15 cellular contexts compared by ENCODE assay signal in genomic region chr4:39004818-39005217, GRCh38. TPM values are rescaled to one million over a fixed set of nuclear protein-coding genes. Genes with fewer than 3 reads are reported as not detected.
DNase-seq lines count a peak whose midpoint lies in the region; ATAC-seq and TF ChIP-seq lines count a peak whose summit lies in the region.
"Had no signal": no experiment of that assay in that cellular context is flagged by ENCODE, and none has a peak within 500 bp of the region (broad histone marks: within the 10 kb centered on the region; RNA-seq: fewer than 3 reads in every experiment).

No MANE protein-coding gene starts in this region.

- CTCF ChIA-PET in CD4-positive, alpha-beta memory T cell (lab: Charles Lee; ENCODE audit: partially characterized antibody), result interaction anchor here (0.5 kb wide), 1 partner anchor 10 kb away, joined by 3 read pairs; no protein-coding TSS in a partner anchor
- CTCF ChIA-PET in T-cell (lab: Charles Lee), result interaction anchor here in 1 of 2 donors (0.7 kb wide), 1 partner anchor 25 kb away, joined by 3 read pairs; no protein-coding TSS in a partner anchor

- peaks cover 14 to 18% of the 10 kb centered on the region in 2 donors for H3K36me3 Mint-ChIP-seq in CD4-positive, alpha-beta memory T cell
- no peaks in the 10 kb centered on the region for H3K36me3 Mint-ChIP-seq in T-helper 17 cell (ENCODE audit: low read depth)
- no peaks in the 10 kb centered on the region for H3K36me3 Mint-ChIP-seq in chondrocyte (ENCODE audit: low read depth)
- H3K36me3 Mint-ChIP-seq in memory B cell, result peaks cover 21% of the 10 kb centered on the region
- H3K36me3 Mint-ChIP-seq in mesothelial cell of epicardium, result no peaks in the 10 kb centered on the region
- peaks cover 14% of the 10 kb centered on the region for H3K36me3 Mint-ChIP-seq in T-cell

- H3K36me3 ChIP-seq in CD4-positive, alpha-beta memory T cell (ENCODE audit: insufficient read depth, low read length), result no peaks in the 10 kb centered on the region
- H3K36me3 ChIP-seq: BLaER1 had no signal

- ATAC-seq in T-helper 17 cell (no peak), memory B cell (ENCODE audit: low read depth) (no peak), T-cell (replicated peaks in 1 of 4) (no peak)
- ATAC-seq: A549 had no signal

- peaks cover 13 to 25% (median 18%) of the 10 kb centered on the region in 4 donors for H3K4me1 Mint-ChIP-seq in CD4-positive, alpha-beta memory T cell
- H3K4me1 Mint-ChIP-seq in T-helper 17 cell (peaks cover 23% of the 10 kb centered on the region), chondrocyte (ENCODE audit: low read depth) (peaks cover 12% of the 10 kb centered on the region), memory B cell (peaks cover 19% of the 10 kb centered on the region), mesothelial cell of epicardium (no peaks in the 10 kb centered on the region), T-cell (peaks cover 19 to 22% (median 21%) of the 10 kb centered on the region in 3 donors)

- intact Hi-C loops in CD4-positive, alpha-beta memory T cell (cut with micrococcal nuclease), result no loop called here

- peaks cover 0 to 2% (median under 1%) of the 10 kb centered on the region in 8 donors for H3K9me3 Mint-ChIP-seq in CD4-positive, alpha-beta memory T cell
- peaks cover 3% of the 10 kb centered on the region for H3K9me3 Mint-ChIP-seq in chondrocyte (ENCODE audit: low read depth)
- H3K9me3 Mint-ChIP-seq in memory B cell, result peaks cover 2% of the 10 kb centered on the region
- H3K9me3 Mint-ChIP-seq in mesothelial cell of epicardium, result peaks cover 1% of the 10 kb centered on the region
- H3K9me3 Mint-ChIP-seq in T-cell, result peaks cover 0 to 2% (median 0%) of the 10 kb centered on the region in 3 donors

- no peak overlapping the region for H3K4me3 Mint-ChIP-seq in CD4-positive, alpha-beta memory T cell
- H3K4me3 Mint-ChIP-seq in T-helper 17 cell, result no peak overlapping the region
- no peak overlapping the region for H3K4me3 Mint-ChIP-seq in chondrocyte (ENCODE audit: unreplicated experiment)
- no peak overlapping the region for H3K4me3 Mint-ChIP-seq in memory B cell
- no peak overlapping the region for H3K4me3 Mint-ChIP-seq in mesothelial cell of epicardium
- H3K4me3 Mint-ChIP-seq in T-cell, result no peak overlapping the region
- H3K4me3 Mint-ChIP-seq: HFFc6 had no signal

- no peak overlapping the region for H3K27ac ChIP-seq in CD4-positive, alpha-beta memory T cell (ENCODE audit: low read depth, low read length)
- H3K27ac ChIP-seq: A549, BLaER1 had no signal

- H3K4me1 ChIP-seq in CD4-positive, alpha-beta memory T cell (ENCODE audit: insufficient read depth, low read length), result no peaks in the 10 kb centered on the region
- H3K4me1 ChIP-seq: A549, BLaER1 had no signal

- H3K27ac Mint-ChIP-seq in CD4-positive, alpha-beta memory T cell, result peak overlapping the region in 4 of 7 donors; percentile 30 to 81 (median 56)
- H3K27ac Mint-ChIP-seq in T-helper 17 cell (peak overlapping the region; percentile 80), chondrocyte (ENCODE audit: unreplicated experiment) (peak overlapping the region; percentile 52), memory B cell (peak overlapping the region; percentile 89), mesothelial cell of epicardium (no peak overlapping the region), T-cell (no peak overlapping the region)
- H3K27ac Mint-ChIP-seq: HFFc6 had no signal

- POLR2A ChIA-PET in CD4-positive, alpha-beta memory T cell (lab: Charles Lee; ENCODE audit: partially characterized antibody), result no interaction called here
- POLR2A ChIA-PET in T-cell (lab: Charles Lee), result interaction anchor here in 1 of 2 donors (0.6 kb wide), 1 partner anchor 47 kb away, joined by 3 read pairs; no protein-coding TSS in a partner anchor

- no peaks in the 10 kb centered on the region for H3K27me3 ChIP-seq in CD4-positive, alpha-beta memory T cell (ENCODE audit: insufficient read depth, low read length)
- H3K27me3 ChIP-seq: BLaER1 had no signal

- no peak for TF ChIP-seq CTCF in chondrocyte (IDR thresholded peaks at IDR 0.05)
- TF ChIP-seq CTCF in mesothelial cell of epicardium (IDR thresholded peaks at IDR 0.05; ENCODE audit: unreplicated experiment), result no peak

- DNase-seq in CD4-positive, alpha-beta memory T cell, result no peak
- DNase-seq in T-helper 17 cell (no peak), chondrocyte (ENCODE audit: low spot score) (no peak), memory B cell (ENCODE audit: low spot score in 2 of 2) (no peak), AG08395 (ENCODE audit: low spot score) (no peak), mesothelial cell of epicardium (ENCODE audit: low spot score in 2 of 2, unreplicated experiment in 2 of 2) (no peak), T-cell (no peak), T1000 (lab: John Stamatoyannopoulos, UW) (no peak)
- DNase-seq: DMS53, HCEC 1CT, HFFc6 had no signal

- H3K27me3 Mint-ChIP-seq in CD4-positive, alpha-beta memory T cell, result no peaks in the 10 kb centered on the region
- H3K27me3 Mint-ChIP-seq in T-helper 17 cell (no peaks in the 10 kb centered on the region), chondrocyte (ENCODE audit: low read depth) (no peaks in the 10 kb centered on the region), memory B cell (no peaks in the 10 kb centered on the region), mesothelial cell of epicardium (ENCODE audit: low read depth) (peaks cover 9% of the 10 kb centered on the region), T-cell (no peaks in the 10 kb centered on the region)
- H3K27me3 Mint-ChIP-seq: IgD-negative memory B cell had no signal

- H3K9me3 ChIP-seq in CD4-positive, alpha-beta memory T cell (ENCODE audit: control insufficient read depth in 1 of 2, low read length in 2 of 2), result no peaks in the 10 kb centered on the region
- H3K9me3 ChIP-seq in T-helper 17 cell (ENCODE audit: control insufficient read depth, low read length, poor library complexity, severe bottlenecking), result no peaks in the 10 kb centered on the region

- H3K4me3 ChIP-seq in CD4-positive, alpha-beta memory T cell (ENCODE audit: low read length in 2 of 2), result no peak overlapping the region
- H3K4me3 ChIP-seq: A549, BLaER1 had no signal

RNA-seq across cellular contexts. Expression of gene TMEM156, which starts 27.4 kb away (rescaled TPM):
- total RNA-seq in CD4-positive, alpha-beta memory T cell, result 10 to 100 TPM; 16.8 to 19.3 TPM
- polyA plus RNA-seq in CD4-positive, alpha-beta memory T cell, result 10 to 100 TPM; 46.2 to 53.1 TPM
- total RNA-seq in T-helper 17 cell (10 to 100 TPM; 25.6 to 30.2 TPM), chondrocyte (0.32 to 0.36 TPM in 2 of 3 replicates, not detected in the other), mesothelial cell of epicardium (not detected in 3 replicates), T-cell (10 to 100 TPM in 3 of 5 donors, 1 to 10 TPM in 2; 7.5 to 23.1 (median 12.5) TPM)
- total RNA-seq: HT-29 had no signal

RNA-seq across cellular contexts. Expression of gene KLHL5, which starts 57.2 kb away (rescaled TPM):
- 10 to 100 TPM; 37.6 to 38.4 TPM for total RNA-seq in CD4-positive, alpha-beta memory T cell
- polyA plus RNA-seq in CD4-positive, alpha-beta memory T cell, result 10 to 100 TPM; 18.6 to 23.1 TPM
- 10 to 100 TPM; 34.3 to 44.4 TPM for total RNA-seq in T-helper 17 cell
- 46.8 to 83.3 TPM (median 74.8 TPM) in 3 replicates for total RNA-seq in chondrocyte
- total RNA-seq in mesothelial cell of epicardium, result 27.9 to 34.7 TPM (median 30.5 TPM) in 3 replicates
- 10 to 100 TPM; 17.1 to 26.3 (median 18.6) TPM for total RNA-seq in T-cell

Comparison
In these comparisons a context has a peak if more than half of its experiments do, and no peak if none do; other contexts are left out.
1. H3K27ac Mint-ChIP-seq: peak in CD4-positive, alpha-beta memory T cell (4 of 7), T-helper 17 cell (single experiment), chondrocyte (single experiment) and memory B cell (single experiment); none in mesothelial cell of epicardium (single experiment) and T-cell (0 of 2).